In the genomic region with DNA sequence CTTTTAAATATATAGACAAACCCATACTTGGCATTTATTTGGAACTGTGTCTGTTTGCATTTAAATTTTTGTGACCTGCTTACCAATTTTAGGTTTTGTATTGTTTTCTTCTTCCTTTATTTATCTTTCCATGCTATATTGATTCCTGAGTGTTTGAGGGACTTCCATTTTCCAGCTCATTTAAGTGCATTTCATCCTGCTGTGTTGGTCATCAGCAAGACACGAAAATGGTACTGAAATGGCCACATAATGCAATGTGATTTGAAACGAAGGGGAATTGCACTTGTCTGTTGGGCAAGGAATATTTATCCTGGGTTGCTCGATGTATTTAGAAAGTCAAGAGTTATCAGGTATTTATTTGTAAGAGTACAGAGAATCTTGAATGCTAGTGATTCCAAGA, we compare ENCODE assay signal across 23 cellular contexts.
"Had no signal": no experiment of that assay in that cellular context is flagged by ENCODE, and none has a peak within 500 bp of the region (broad histone marks: within the 10 kb centered on the region; RNA-seq: fewer than 3 reads in every experiment).

No MANE protein-coding gene starts in this region.

- ATAC-seq: natural killer cell; right lobe of liver; stimulated activated naive B cell treated with anti-CD40 and anti-IgM and Interleukin-4, amounts not matched to agents 10 μg/mL and 1 μg/mL and 100 μg/mL, for 72 hours; stimulated activated naive CD8-positive, alpha-beta T cell treated with anti-CD3 and anti-CD28 coated beads, Interleukin-15, Interleukin-2, amounts not matched to agents 100 U/mL and 50 U/mL, for 24 hours had no signal

- H3K9me3 ChIP-seq: left ventricle myocardium inferior, ovary, right atrium auricular region, right lobe of liver, stomach, testis, thyroid gland, transverse colon, upper lobe of left lung, vagina had no signal

- H3K36me3 ChIP-seq: left ventricle myocardium inferior, ovary, right atrium auricular region, right lobe of liver, stomach, thyroid gland, transverse colon, upper lobe of left lung, vagina had no signal

- DNase-seq: hypothalamus; immature natural killer cell; islet precursor cell; left ventricle myocardium inferior; mesendoderm; naive B cell; natural killer cell; nephron progenitor cell; ovary; right lobe of liver; stimulated activated CD4-positive, alpha-beta T cell treated with anti-CD3 and anti-CD28 coated beads, Interleukin-1b, Interleukin-23, amount 100 ng/mL, for 48 hours; stimulated activated CD4-positive, alpha-beta T cell treated with anti-CD3 and anti-CD28 coated beads, Interleukin-2, amount 100 ng/mL, for 48 hours; stimulated activated naive B cell treated with anti-CD40 and anti-IgM and Interleukin-4, amounts not matched to agents 10 μg/mL and 1 μg/mL and 100 μg/mL, for 72 hours; stimulated activated naive CD8-positive, alpha-beta T cell treated with anti-CD3 and anti-CD28 coated beads, Interleukin-15, Interleukin-2, amounts not matched to agents 100 U/mL and 50 U/mL, for 24 hours; stomach; testis; thyroid gland; transverse colon; upper lobe of left lung had no signal

- H3K27ac ChIP-seq: left ventricle myocardium inferior, ovary, right atrium auricular region, right lobe of liver, stomach, testis, thyroid gland, transverse colon, upper lobe of left lung, vagina had no signal

- H3K4me1 ChIP-seq: left ventricle myocardium inferior, right atrium auricular region, right lobe of liver, stomach, testis, thyroid gland, transverse colon, upper lobe of left lung, vagina had no signal

- H3K4me3 ChIP-seq: left ventricle myocardium inferior, lung, ovary, right atrium auricular region, right lobe of liver, smooth muscle cell, stomach, testis, thyroid gland, transverse colon, upper lobe of left lung, vagina had no signal

- H3K27me3 ChIP-seq: ovary, right atrium auricular region, stomach, testis, thyroid gland, transverse colon, upper lobe of left lung, vagina had no signal
